ENCODE assay signal across 1 cellular context in genomic region chr22:45976351-45977002, GRCh38.
TF ChIP-seq lines count a peak whose summit lies in the region.

No MANE protein-coding gene starts in this region.

TF ChIP-seq in GM12878, 131 proteins besides CTCF, POLR2A, EP300 and RAD21 (continued from another document):
- TF ChIP-seq ZNF24 (IDR thresholded peaks at IDR 0.05): no peak
